ENCODE assay signal across 16 cellular contexts in the genomic region with DNA sequence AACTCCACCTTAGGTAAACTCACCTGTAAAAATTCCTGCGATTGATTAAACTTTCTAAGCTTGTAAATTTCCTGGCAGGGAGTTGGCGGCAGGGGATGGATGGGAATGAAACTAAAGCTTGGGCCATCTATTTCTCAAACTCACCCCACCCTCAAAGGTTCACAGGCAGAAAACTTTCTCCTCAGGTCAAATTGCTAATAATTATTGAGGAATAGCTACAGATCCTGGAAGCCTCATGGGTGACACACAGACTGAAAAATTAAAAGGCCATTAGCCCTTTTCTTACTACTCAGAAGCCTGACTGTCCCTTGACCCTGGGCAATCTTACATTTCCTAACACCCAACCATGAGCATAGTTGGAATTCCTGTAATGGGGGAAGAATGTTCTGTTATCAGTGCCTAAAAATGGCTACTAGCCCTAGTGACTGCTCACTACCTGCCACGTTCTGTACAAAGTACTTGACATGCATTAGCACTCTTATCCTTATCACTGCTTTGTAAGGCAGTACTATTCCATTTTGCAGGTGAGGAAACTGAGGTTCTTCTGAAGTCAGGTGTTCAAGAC. TPM values are rescaled to one million over a fixed set of nuclear protein-coding genes. Genes with fewer than 3 reads are reported as not detected.
DNase-seq lines count a peak whose midpoint lies in the region; ATAC-seq and TF ChIP-seq lines count a peak whose summit lies in the region.
"Had no signal": no experiment of that assay in that cellular context is flagged by ENCODE, and none has a peak within 500 bp of the region (broad histone marks: within the 10 kb centered on the region; RNA-seq: fewer than 3 reads in every experiment).

No MANE protein-coding gene starts in this region.

- no TSS peak for BruUV-seq in Caco-2 (replicated peaks; lab: Mats Ljungman, UMichigan)

- H3K4me1 Mint-ChIP-seq in Caco-2 (ENCODE audit: low read depth, unreplicated experiment) = peaks cover 34% of the 10 kb centered on the region

- CTCF ChIA-PET in Caco-2 (lab: Charles Lee) = interaction anchor here (0.9 to 1.2 kb wide), 2 partner anchors 38 to 89 kb away, joined by 3 to 5 read pairs; no protein-coding TSS in a partner anchor

- POLR2A ChIA-PET in Caco-2 (lab: Charles Lee) = interaction anchor here (0.7 kb wide), 1 partner anchor 55 kb away, joined by 4 read pairs; the partner anchor contains the start of genes ISCA2 and NPC2

- H3K27me3 Mint-ChIP-seq in Caco-2 (ENCODE audit: insufficient read depth, unreplicated experiment) = no peaks in the 10 kb centered on the region

- TF ChIP-seq CTCF in Caco-2 (IDR thresholded peaks at IDR 0.05; ENCODE audit: insufficient read depth in 1 of 2, low read depth in 1 of 2, low read length in 1 of 2, severe bottlenecking in 1 of 2, unreplicated experiment in 1 of 2) (no peak), cardiac fibroblast (IDR thresholded peaks at IDR 0.05; ENCODE audit: low read depth, low read length) (no peak)

- peaks cover 6% of the 10 kb centered on the region for H3K36me3 Mint-ChIP-seq in Caco-2 (ENCODE audit: insufficient read depth, unreplicated experiment)
- H3K36me3 Mint-ChIP-seq: CD8-positive, alpha-beta T cell had no signal

- H3K9me3 ChIP-seq in Caco-2 = no peaks in the 10 kb centered on the region
- H3K9me3 ChIP-seq: BE2C, SK-N-SH had no signal

- no peak overlapping the region for H3K4me3 ChIP-seq in Caco-2 (ENCODE audit: low read depth, low read length)
- no peak overlapping the region for H3K4me3 ChIP-seq in H7 (ENCODE audit: insufficient read depth, low read depth, low read length)
- H3K4me3 ChIP-seq in cardiac fibroblast (replicated peaks in 1 of 2; ENCODE audit: low read depth in 2 of 2, low read length in 2 of 2) = no peak overlapping the region
- H3K4me3 ChIP-seq: K562 had no signal

- H3K27me3 ChIP-seq in Caco-2 (replicated peaks; ENCODE audit: control insufficient read depth, insufficient read depth, low read length) (no peaks in the 10 kb centered on the region), H7 (ENCODE audit: control insufficient read depth, insufficient read depth, low read length) (no peaks in the 10 kb centered on the region)

- H3K4me1 ChIP-seq in Caco-2 = peaks cover 28% of the 10 kb centered on the region
- H3K4me1 ChIP-seq: BE2C had no signal

- intact Hi-C loops in Caco-2 (cut with micrococcal nuclease; ENCODE audit: unreplicated experiment) = loop anchor here (5.0 to 10.0 kb wide), 2 partner anchors 54 to 74 kb away; partner anchors contain the start of genes ISCA2 and NPC2

- ATAC-seq in GM19455 (IDR thresholded peaks at IDR 0.05; ENCODE audit: unreplicated experiment) (no peak), HG03520 (IDR thresholded peaks at IDR 0.05; ENCODE audit: unreplicated experiment) (no peak)
- ATAC-seq: CD8-positive, alpha-beta T cell; K562 had no signal

- no peaks in the 10 kb centered on the region for H3K9me3 Mint-ChIP-seq in Caco-2 (ENCODE audit: unreplicated experiment)
- H3K9me3 Mint-ChIP-seq: CD8-positive, alpha-beta T cell had no signal

- DNase-seq in Caco-2 (peak; percentile 68 to 72), H7 (peak; percentile 32), cardiac fibroblast (ENCODE audit: low read depth in 2 of 2) (peak; percentile 5 to 9), islet precursor cell (peak; percentile 57), NCI-H2227 (lab: John Stamatoyannopoulos, UW; ENCODE audit: unreplicated experiment) (no peak)
- DNase-seq: BE2C; CD8-positive, alpha-beta T cell; DMS 273 treated with DMSO at 0.1 percent for 48 hours; NCI-H1436 treated with DMSO at 0.1 percent for 48 hours; NCI-H2107; NCI-H446; SK-N-SH had no signal

- peak overlapping the region; percentile 65 for H3K27ac Mint-ChIP-seq in Caco-2 (ENCODE audit: unreplicated experiment)
- H3K27ac Mint-ChIP-seq: CD8-positive, alpha-beta T cell had no signal

- peak overlapping the region; percentile 27 for H3K4me3 Mint-ChIP-seq in Caco-2 (ENCODE audit: unreplicated experiment)
- H3K4me3 Mint-ChIP-seq: CD8-positive, alpha-beta T cell had no signal

- no peaks in the 10 kb centered on the region for H3K36me3 ChIP-seq in Caco-2 (ENCODE audit: control insufficient read depth, insufficient read depth, low read length)
- no peaks in the 10 kb centered on the region for H3K36me3 ChIP-seq in H7 (replicated peaks; ENCODE audit: control insufficient read depth, insufficient read depth, low read length)
- H3K36me3 ChIP-seq: BE2C had no signal

RNA-seq across cellular contexts. Expression of gene SYNDIG1L, which starts 12.4 kb away (rescaled TPM):
- 0.29 TPM in 1 of 2 replicates, not detected in the other for total RNA-seq in Caco-2 (2022)
- total RNA-seq in H7 (2014; rRNA removed; shearing (Covaris generic)) = 0.48 and 0.76 TPM in 2 replicates
- total RNA-seq: CD8-positive, alpha-beta T cell; Daoy; K562 had no signal

RNA-seq across cellular contexts. Expression of gene NPC2, which starts 54.7 kb away (rescaled TPM):
- 242 and 291 TPM in 2 replicates for total RNA-seq in Caco-2 (2022)
- total RNA-seq in H7 (2014; rRNA removed; shearing (Covaris generic)) = 144 and 156 TPM in 2 replicates

RNA-seq across cellular contexts. Expression of gene ISCA2, which starts 55.1 kb away (rescaled TPM):
- 28.5 and 33.0 TPM in 2 replicates for total RNA-seq in Caco-2 (2022)
- total RNA-seq in H7 (2014; rRNA removed; shearing (Covaris generic)) = 44.5 and 45.3 TPM in 2 replicates
